ENCODE assay signal across 13 cellular contexts in the genomic region with DNA sequence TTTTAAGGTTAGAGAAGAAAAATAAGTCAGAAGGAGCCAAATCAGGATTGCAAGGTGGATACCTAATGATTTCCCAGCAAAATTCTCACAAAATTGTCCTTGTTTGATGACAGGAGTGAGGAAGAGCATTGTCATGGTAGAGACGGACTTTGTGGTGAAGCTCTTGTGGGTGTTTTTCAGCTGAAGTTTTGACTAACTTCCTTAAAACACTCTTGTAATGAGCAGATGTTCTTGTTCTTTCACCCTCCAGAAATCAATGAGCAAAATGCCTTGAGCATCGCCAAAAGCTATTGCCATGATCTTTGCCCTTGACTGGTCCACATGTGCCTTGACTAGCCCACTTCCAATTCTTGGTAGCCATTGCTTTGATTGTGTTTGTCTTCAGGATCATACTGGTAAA.
DNase-seq lines count a peak whose midpoint lies in the region; ATAC-seq and TF ChIP-seq lines count a peak whose summit lies in the region.
"Had no signal": no experiment of that assay in that cellular context is flagged by ENCODE, and none has a peak within 500 bp of the region (broad histone marks: within the 10 kb centered on the region; RNA-seq: fewer than 3 reads in every experiment).

No MANE protein-coding gene starts in this region.

- DNase-seq in MV-4-11 (lab: John Stamatoyannopoulos, UW): peak; percentile 85
- DNase-seq in GM13977 (ENCODE audit: low spot score): no peak
- no peak for DNase-seq in RWPE1 (ENCODE audit: low spot score)
- DNase-seq in SHP77 treated with DMSO at 0.1 percent for 48 hours (lab: John Stamatoyannopoulos, UW): no peak
- DNase-seq in activated naive CD4-positive, alpha-beta T cell treated with Interleukin-2 at 50 U/mL for 16 hours: no peak
- DNase-seq: activated gamma-delta T cell; left lung; naive thymus-derived CD8-positive, alpha-beta T cell; NCI-H2171 treated with DMSO at 0.1 percent for 48 hours had no signal

- CTCF ChIA-PET in RWPE1 (lab: Yijun Ruan, JAX): no interaction called here

- no peak for TF ChIP-seq POLR2A in GM18505 (IDR thresholded peaks at IDR 0.05; ENCODE audit: borderline replicate concordance, extremely low read depth, insufficient read depth, insufficient read length)

- POLR2A ChIA-PET in RWPE1 (lab: Yijun Ruan, JAX; ENCODE audit: low non-redundant PET): no interaction called here

- H3K27ac ChIP-seq in RWPE1: no peak overlapping the region
- H3K27ac ChIP-seq: left lung, thoracic aorta had no signal

- TF ChIP-seq CTCF in GM13977 (IDR thresholded peaks at IDR 0.05; ENCODE audit: extremely low read depth, insufficient read depth, missing control alignments): no peak
- no peak for TF ChIP-seq CTCF in RWPE1 (conservative IDR thresholded peaks at IDR 0.05; ENCODE audit: low read depth)

- in situ Hi-C loops in GM13977 (cut with MboI; ENCODE audit: low pct_unique_long_range_greater_than_20kb, low sequenced_read_pairs, unreplicated experiment): no loop called here

- peak; percentile 73 for ATAC-seq in GM18505 (IDR thresholded peaks at IDR 0.05; ENCODE audit: unreplicated experiment)
- ATAC-seq in GM19452 (IDR thresholded peaks at IDR 0.05; ENCODE audit: unreplicated experiment): peak; percentile 72
- ATAC-seq in HG02885 (IDR thresholded peaks at IDR 0.05; ENCODE audit: poor library complexity, unreplicated experiment): peak; percentile 94
- ATAC-seq: left lung; naive thymus-derived CD8-positive, alpha-beta T cell had no signal
